In genomic region chr19:18193388-18194207, GRCh38 we compare ENCODE assay signal across 8 cellular contexts. TPM values are rescaled to one million over a fixed set of nuclear protein-coding genes. Genes with fewer than 3 reads are reported as not detected.
A peak's percentile ranks its signal among the peaks of the same experiment; 100 is the strongest.
DNase-seq lines count a peak whose midpoint lies in the region; TF ChIP-seq lines count a peak whose summit lies in the region.

No MANE protein-coding gene starts in this region.

- TF ChIP-seq EP300 in sigmoid colon (IDR thresholded peaks at IDR 0.05): no peak

- intact Hi-C loops in sigmoid colon (cut with DNase I): loop anchor here (1.0 to 5.0 kb wide), 2 partner anchors 11 to 41 kb away; partner anchors contain the start of genes PIK3R2 and RAB3A

- no peaks in the 10 kb centered on the region for H3K9me3 Mint-ChIP-seq in activated naive CD4-positive, alpha-beta T cell treated with anti-CD3 and anti-CD28 coated beads, Interleukin-2, amount 10 ng/mL, durations not matched to agents 7 days and 5 days
- H3K9me3 Mint-ChIP-seq in T-helper 2 cell treated with Interferon-gamma antibody and Interleukin-4, amounts not matched to agents 5 μg/mL and 100 μg/mL, for 36 hours: no peaks in the 10 kb centered on the region

- H3K4me1 ChIP-seq in sigmoid colon: peaks cover 0 to 31% (median 24%) of the 10 kb centered on the region in 4 donors

- peak overlapping the region; percentile 84 for H3K4me3 ChIP-seq in fibroblast of villous mesenchyme (ENCODE audit: low read depth, low read length)
- H3K4me3 ChIP-seq in sigmoid colon: peak overlapping the region; percentile 75 to 91 (median 84)

- TF ChIP-seq POLR2A in sigmoid colon (IDR thresholded peaks at IDR 0.05): no peak

- H3K9me3 ChIP-seq in sigmoid colon: no peaks in the 10 kb centered on the region

- H3K27ac Mint-ChIP-seq in activated naive CD4-positive, alpha-beta T cell treated with anti-CD3 and anti-CD28 coated beads, Interleukin-2, amount 10 ng/mL, durations not matched to agents 7 days and 5 days: peak overlapping the region; percentile 95
- H3K27ac Mint-ChIP-seq in T-helper 2 cell treated with Interferon-gamma antibody and Interleukin-4, amounts not matched to agents 5 μg/mL and 100 μg/mL, for 36 hours: peak overlapping the region; percentile 89

- H3K4me3 Mint-ChIP-seq in activated naive CD4-positive, alpha-beta T cell treated with anti-CD3 and anti-CD28 coated beads, Interleukin-2, amount 10 ng/mL, durations not matched to agents 7 days and 5 days: peak overlapping the region; percentile 79
- peak overlapping the region; percentile 83 for H3K4me3 Mint-ChIP-seq in T-helper 2 cell treated with Interferon-gamma antibody and Interleukin-4, amounts not matched to agents 5 μg/mL and 100 μg/mL, for 36 hours

- H3K36me3 ChIP-seq in sigmoid colon: peaks cover 0 to 28% (median 3%) of the 10 kb centered on the region in 4 donors

- WGBS in sigmoid colon, 2 donors: 7 to 11% methylated on average over 50 of the region's 50 CpGs

- TF ChIP-seq CTCF in fibroblast of villous mesenchyme (IDR thresholded peaks at IDR 0.05; ENCODE audit: insufficient read depth, low read depth, low read length): peak; percentile 6
- TF ChIP-seq CTCF in sigmoid colon (IDR thresholded peaks at IDR 0.05): no peak

- H3K36me3 Mint-ChIP-seq in activated naive CD4-positive, alpha-beta T cell treated with anti-CD3 and anti-CD28 coated beads, Interleukin-2, amount 10 ng/mL, durations not matched to agents 7 days and 5 days: peaks cover 7% of the 10 kb centered on the region
- peaks cover 5% of the 10 kb centered on the region for H3K36me3 Mint-ChIP-seq in T-helper 2 cell treated with Interferon-gamma antibody and Interleukin-4, amounts not matched to agents 5 μg/mL and 100 μg/mL, for 36 hours (ENCODE audit: low read depth)

- no peaks in the 10 kb centered on the region for H3K27me3 Mint-ChIP-seq in activated naive CD4-positive, alpha-beta T cell treated with anti-CD3 and anti-CD28 coated beads, Interleukin-2, amount 10 ng/mL, durations not matched to agents 7 days and 5 days
- H3K27me3 Mint-ChIP-seq in T-helper 2 cell treated with Interferon-gamma antibody and Interleukin-4, amounts not matched to agents 5 μg/mL and 100 μg/mL, for 36 hours (ENCODE audit: low read depth): no peaks in the 10 kb centered on the region

- H3K4me1 Mint-ChIP-seq in activated naive CD4-positive, alpha-beta T cell treated with anti-CD3 and anti-CD28 coated beads, Interleukin-2, amount 10 ng/mL, durations not matched to agents 7 days and 5 days: peaks cover 28% of the 10 kb centered on the region
- peaks cover 16% of the 10 kb centered on the region for H3K4me1 Mint-ChIP-seq in T-helper 2 cell treated with Interferon-gamma antibody and Interleukin-4, amounts not matched to agents 5 μg/mL and 100 μg/mL, for 36 hours (ENCODE audit: low read depth)

- peak overlapping the region; percentile 94 to 98 (median 96) for H3K27ac ChIP-seq in sigmoid colon

- no peak for DNase-seq in activated naive CD4-positive, alpha-beta T cell treated with anti-CD3 and anti-CD28 coated beads, Interleukin-2, amount 10 ng/mL, durations not matched to agents 7 days and 5 days
- no peak for DNase-seq in activated naive CD4-positive, alpha-beta T cell (lab: John Stamatoyannopoulos, UW)
- no peak for DNase-seq in T-helper 2 cell treated with Interferon-gamma antibody and Interleukin-4, amounts not matched to agents 5 μg/mL and 100 μg/mL, for 36 hours (ENCODE audit: low spot score)
- no peak for DNase-seq in fibroblast of villous mesenchyme (ENCODE audit: low read depth)
- DNase-seq in sigmoid colon: peak; percentile 79
- no peak for DNase-seq in NOMO-1 treated with DMSO at 0.1 percent for 48 hours (lab: John Stamatoyannopoulos, UW; ENCODE audit: unreplicated experiment)
- no peak for DNase-seq in NCI-H146 (lab: John Stamatoyannopoulos, UW)
- DNase-seq in D341Med (ENCODE audit: low spot score): no peak

- CTCF ChIA-PET in activated naive CD4-positive, alpha-beta T cell treated with anti-CD3 and anti-CD28 coated beads, Interleukin-2, amount 10 ng/mL, durations not matched to agents 7 days and 5 days (lab: Charles Lee): interaction anchor here (0.9 to 1.7 kb wide), 6 partner anchors 14 to 255 kb away, joined by 3 to 5 read pairs (median 3); a partner anchor contains a TSS

- H3K27me3 ChIP-seq in sigmoid colon: no peaks in the 10 kb centered on the region

RNA-seq across cellular contexts. Expression of gene MPV17L2, which starts 0.6 kb away (rescaled TPM):
- total RNA-seq in fibroblast of villous mesenchyme: 9.3 and 10.8 TPM in 2 replicates
- total RNA-seq in sigmoid colon: 10 to 100 TPM; 15.8 to 37.3 (median 26.2) TPM
- polyA plus RNA-seq in sigmoid colon: 10 to 100 TPM in 2 of 3 donors, 1 to 10 TPM in 1; 9.0 to 26.4 (median 12.0) TPM

RNA-seq across cellular contexts. Expression of gene RAB3A, which starts 10.2 kb away (rescaled TPM):
- total RNA-seq in fibroblast of villous mesenchyme (0.97 and 1.3 TPM in 2 replicates), sigmoid colon (1 to 10 TPM in 3 of 4 donors, under 1 TPM in 1; 0.66 to 2.9 (median 2.2) TPM)
- 1 to 10 TPM; 2.1 to 4.8 (median 4.2) TPM for polyA plus RNA-seq in sigmoid colon

RNA-seq across cellular contexts. Expression of gene IFI30, which starts 20.0 kb away (rescaled TPM):
- total RNA-seq in fibroblast of villous mesenchyme (24.2 and 29.0 TPM in 2 replicates), sigmoid colon (10 to 100 TPM in 3 of 4 donors, 1 to 10 TPM in 1; 9.1 to 45.7 (median 44.5) TPM)
- 100 to 1,000 TPM in 2 of 3 donors, 10 to 100 TPM in 1; 96.7 to 412 (median 178) TPM for polyA plus RNA-seq in sigmoid colon

RNA-seq across cellular contexts. Expression of gene PDE4C, which starts 32.6 kb away (rescaled TPM):
- total RNA-seq in fibroblast of villous mesenchyme (under 0.01 and 0.32 TPM in 2 replicates), sigmoid colon (1 to 10 TPM; 1.8 to 8.6 (median 4.5) TPM)
- 1 to 10 TPM in 1 of 3 donors, not detected in 2; 4.0 TPM for polyA plus RNA-seq in sigmoid colon

RNA-seq across cellular contexts. Expression of gene PIK3R2, which starts 40.6 kb away (rescaled TPM):
- total RNA-seq in fibroblast of villous mesenchyme (30.7 and 30.9 TPM in 2 replicates), sigmoid colon (10 to 100 TPM in 2 of 4 donors, 1 to 10 TPM in 2; 7.8 to 18.0 (median 9.5) TPM)
- polyA plus RNA-seq in sigmoid colon: 1 to 10 TPM; 1.8 to 8.7 (median 6.5) TPM
